Comparison of ENCODE assay signal across 2 cellular contexts in genomic region chr2:118599141-118599540, GRCh38.
TF ChIP-seq lines count a peak whose summit lies in the region.

No MANE protein-coding gene starts in this region.

TF ChIP-seq in HepG2, 621 proteins besides CTCF, POLR2A, EP300 and RAD21 (continued from another document):
- TF ChIP-seq MAFF (IDR thresholded peaks at IDR 0.05; ENCODE audit: low read depth, low read length): peak; percentile 63

TF ChIP-seq in K562, 482 proteins besides CTCF, POLR2A, EP300 and RAD21 (continued from another document):
- TF ChIP-seq E2F8 (IDR thresholded peaks at IDR 0.05; ENCODE audit: low read depth, partially characterized antibody): no peak
- TF ChIP-seq TAF15 (IDR thresholded peaks at IDR 0.05; ENCODE audit: low read depth, low read length): no peak
- TF ChIP-seq ZNF174 (CRISPR knock-in tag; IDR thresholded peaks at IDR 0.05): no peak
- TF ChIP-seq ZNF583 (CRISPR knock-in tag; IDR thresholded peaks at IDR 0.05): no peak
- no peak for TF ChIP-seq TEAD2 (tag; IDR thresholded peaks at IDR 0.05)
- peak; percentile 34; the same call in 1 of the 2 replicates for TF ChIP-seq C11orf30 (IDR thresholded peaks at IDR 0.05; ENCODE audit: low read depth)
- TF ChIP-seq BRD9 (IDR thresholded peaks at IDR 0.05; ENCODE audit: low read depth, partially characterized antibody): no peak
- no peak for TF ChIP-seq CSDE1 (IDR thresholded peaks at IDR 0.05)
- no peak for TF ChIP-seq ETS1 (conservative IDR thresholded peaks at IDR 0.05; ENCODE audit: control insufficient read depth, low read depth, low read length)
- TF ChIP-seq MIER1 (IDR thresholded peaks at IDR 0.05; ENCODE audit: low read depth): no peak
- no peak for TF ChIP-seq CBX3 (IDR thresholded peaks at IDR 0.05; ENCODE audit: borderline replicate concordance in 1 of 2, low read length in 2 of 2)
- TF ChIP-seq SFPQ (IDR thresholded peaks at IDR 0.05; ENCODE audit: low read depth, low read length): no peak
- no peak for TF ChIP-seq KDM2B (CRISPR knock-in tag; IDR thresholded peaks at IDR 0.05)
- no peak for TF ChIP-seq IFI16 (CRISPR knock-in tag; IDR thresholded peaks at IDR 0.05)
